Comparison of ENCODE assay signal across 39 cellular contexts in genomic region chr1:235610157-235610556, GRCh38. TPM values are rescaled to one million over a fixed set of nuclear protein-coding genes. Genes with fewer than 3 reads are reported as not detected.
"Had no signal": no experiment of that assay in that cellular context is flagged by ENCODE, and none has a peak within 500 bp of the region (broad histone marks: within the 10 kb centered on the region; RNA-seq: fewer than 3 reads in every experiment).

No MANE protein-coding gene starts in this region.

- H3K27ac ChIP-seq: adrenal gland, ascending aorta, body of pancreas, brain microvascular endothelial cell, breast epithelium, cardiac muscle cell had no signal

- ATAC-seq: activated naive CD4-positive, alpha-beta T cell treated with anti-CD3 and anti-CD28 coated beads, Interleukin-2, amount 50 U/mL, for 72 hours; activated naive CD8-positive, alpha-beta T cell treated with anti-CD3 and anti-CD28 coated beads, Interleukin-2, amount 50 U/mL, for 24 hours; activated T-cell treated with anti-CD3 and anti-CD28 coated beads, Interleukin-2, amount 50 U/mL, for 4 hours; activated T-cell treated with anti-CD3 and anti-CD28 coated beads, Interleukin-2, amount 50 U/mL, for 72 hours; activated T-helper 17 cell treated with anti-CD3 and anti-CD28 coated beads, Interleukin-2, amount 50 U/mL, for 72 hours; body of pancreas had no signal

- H3K4me3 Mint-ChIP-seq: activated naive CD4-positive, alpha-beta T cell treated with anti-CD3 and anti-CD28 coated beads for 36 hours; activated naive CD4-positive, alpha-beta T cell treated with anti-CD3 and anti-CD28 coated beads, Interleukin-2, amount 10 ng/mL, durations not matched to agents 7 days and 5 days; activated naive CD4-positive, alpha-beta T cell treated with anti-CD3 and anti-CD28 coated beads, Interleukin-2, amount 50 U/mL, for 24 hours; activated naive CD8-positive, alpha-beta T cell; activated naive CD8-positive, alpha-beta T cell treated with anti-CD3 and anti-CD28 coated beads for 36 hours; activated naive CD8-positive, alpha-beta T cell treated with anti-CD3 and anti-CD28 coated beads, Interleukin-2, amount 10 ng/mL, durations not matched to agents 7 days and 5 days; activated naive CD8-positive, alpha-beta T cell treated with anti-CD3 and anti-CD28 coated beads, Interleukin-2, amount 50 U/mL, for 24 hours; activated T-cell treated with anti-CD3 and anti-CD28 coated beads, Interleukin-2, amount 50 U/mL, for 24 hours; activated T-cell treated with anti-CD3 and anti-CD28 coated beads, Interleukin-2, amount 50 U/mL, for 4 hours; activated T-cell treated with anti-CD3 and anti-CD28 coated beads, Interleukin-2, amount 50 U/mL, for 72 hours; activated T-helper 1 cell treated with anti-CD3 and anti-CD28 coated beads, Interleukin-12 subunit alpha, Interleukin-12 subunit beta, Interleukin-2, Interleukin-4 antibody, amounts not matched to agents 30 ng/mL and 10 ng/mL and 1 ng/mL, durations not matched to agents 14 hours and 24 hours and 36 hours; activated T-helper 17 cell treated with anti-CD3 and anti-CD28 coated beads, Interleukin-2, amount 50 U/mL, for 72 hours; brain; central memory CD8-positive, alpha-beta T cell had no signal

- H3K4me3 ChIP-seq: adrenal gland, ascending aorta, body of pancreas, breast epithelium, cardiac muscle cell had no signal

- H3K36me3 ChIP-seq: adrenal gland, ascending aorta, brain microvascular endothelial cell, breast epithelium, cardiac muscle cell had no signal

- H3K9me3 ChIP-seq: adrenal gland, ascending aorta, body of pancreas, breast epithelium had no signal

- H3K4me1 Mint-ChIP-seq: activated naive CD4-positive, alpha-beta T cell treated with anti-CD3 and anti-CD28 coated beads, Interleukin-2, amount 10 ng/mL, durations not matched to agents 7 days and 5 days; activated naive CD4-positive, alpha-beta T cell treated with anti-CD3 and anti-CD28 coated beads, Interleukin-2, amount 50 U/mL, for 24 hours; activated naive CD8-positive, alpha-beta T cell treated with anti-CD3 and anti-CD28 coated beads for 36 hours; activated naive CD8-positive, alpha-beta T cell treated with anti-CD3 and anti-CD28 coated beads, Interleukin-2, amount 10 ng/mL, durations not matched to agents 7 days and 5 days; activated T-helper 17 cell treated with anti-CD3 and anti-CD28 coated beads, Interleukin-2, amount 50 U/mL, for 72 hours; brain; central memory CD8-positive, alpha-beta T cell had no signal

- FAIRE-seq: astrocyte, bronchial epithelial cell had no signal

- DNase-seq: activated effector memory CD4-positive, alpha-beta T cell treated with anti-CD3 and anti-CD28 coated beads, Interleukin-2, amount 50 U/mL, for 16 hours; activated effector memory CD4-positive, alpha-beta T cell treated with Interleukin-2 at 50 U/mL for 16 hours; activated gamma-delta T cell; activated gamma-delta T cell treated with Interleukin-2 at 50 U/mL for 16 hours; activated naive CD4-positive, alpha-beta T cell; activated naive CD4-positive, alpha-beta T cell treated with anti-CD3 and anti-CD28 coated beads for 36 hours; activated naive CD4-positive, alpha-beta T cell treated with anti-CD3 and anti-CD28 coated beads, Interleukin-2, amount 10 ng/mL, durations not matched to agents 7 days and 5 days; activated naive CD4-positive, alpha-beta T cell treated with anti-CD3 and anti-CD28 coated beads, Interleukin-2, amount 50 U/mL, for 16 hours; activated naive CD4-positive, alpha-beta T cell treated with Interleukin-2 at 50 U/mL for 16 hours; activated naive CD8-positive, alpha-beta T cell treated with anti-CD3 and anti-CD28 coated beads for 36 hours; activated naive CD8-positive, alpha-beta T cell treated with anti-CD3 and anti-CD28 coated beads, Interleukin-2, amount 10 ng/mL, durations not matched to agents 7 days and 5 days; activated naive CD8-positive, alpha-beta T cell treated with anti-CD3 and anti-CD28 coated beads, Interleukin-2, amount 50 U/mL, for 24 hours; activated T-cell treated with anti-CD3 and anti-CD28 coated beads, Interleukin-2, amount 50 U/mL, for 1 hour; activated T-cell treated with anti-CD3 and anti-CD28 coated beads, Interleukin-2, amount 50 U/mL, for 24 hours; activated T-cell treated with anti-CD3 and anti-CD28 coated beads, Interleukin-2, amount 50 U/mL, for 4 hours; activated T-cell treated with anti-CD3 and anti-CD28 coated beads, Interleukin-2, amount 50 U/mL, for 48 hours; activated T-cell treated with anti-CD3 and anti-CD28 coated beads, Interleukin-2, amount 50 U/mL, for 72 hours; adrenal gland; amniotic stem cell; amygdala; anterior cingulate cortex; body of pancreas; brain microvascular endothelial cell; caudate nucleus; central memory CD4-positive, alpha-beta T cell; cerebellar nuclear complex had no signal

- H3K9me3 Mint-ChIP-seq: activated naive CD4-positive, alpha-beta T cell treated with anti-CD3 and anti-CD28 coated beads for 36 hours; activated naive CD4-positive, alpha-beta T cell treated with anti-CD3 and anti-CD28 coated beads, Interleukin-2, amount 10 ng/mL, durations not matched to agents 7 days and 5 days; activated naive CD4-positive, alpha-beta T cell treated with anti-CD3 and anti-CD28 coated beads, Interleukin-2, amount 50 U/mL, for 24 hours; activated naive CD4-positive, alpha-beta T cell treated with anti-CD3 and anti-CD28 coated beads, Interleukin-2, amount 50 U/mL, for 72 hours; activated naive CD8-positive, alpha-beta T cell treated with anti-CD3 and anti-CD28 coated beads for 36 hours; activated naive CD8-positive, alpha-beta T cell treated with anti-CD3 and anti-CD28 coated beads, Interleukin-2, amount 10 ng/mL, durations not matched to agents 7 days and 5 days; activated naive CD8-positive, alpha-beta T cell treated with anti-CD3 and anti-CD28 coated beads, Interleukin-2, amount 50 U/mL, for 24 hours; activated T-cell treated with anti-CD3 and anti-CD28 coated beads, Interleukin-2, amount 50 U/mL, for 24 hours; activated T-cell treated with anti-CD3 and anti-CD28 coated beads, Interleukin-2, amount 50 U/mL, for 4 hours; activated T-cell treated with anti-CD3 and anti-CD28 coated beads, Interleukin-2, amount 50 U/mL, for 72 hours; activated T-helper 1 cell treated with anti-CD3 and anti-CD28 coated beads, Interleukin-12 subunit alpha, Interleukin-12 subunit beta, Interleukin-2, Interleukin-4 antibody, amounts not matched to agents 30 ng/mL and 10 ng/mL and 1 ng/mL, durations not matched to agents 14 hours and 24 hours and 36 hours; activated T-helper 17 cell treated with anti-CD3 and anti-CD28 coated beads, Interleukin-2, amount 50 U/mL, for 72 hours; activated T-helper 2 cell treated with anti-CD3 and anti-CD28 coated beads, Interferon-gamma antibody, Interleukin-2, Interleukin-4, amounts not matched to agents 10 μg/mL and 5 μg/mL and 100 μg/mL, durations not matched to agents 14 hours and 24 hours and 36 hours; central memory CD8-positive, alpha-beta T cell had no signal

- H3K4me1 ChIP-seq: adrenal gland, ascending aorta, body of pancreas, breast epithelium had no signal

- H3K27ac Mint-ChIP-seq: activated naive CD4-positive, alpha-beta T cell treated with anti-CD3 and anti-CD28 coated beads for 36 hours; activated naive CD4-positive, alpha-beta T cell treated with anti-CD3 and anti-CD28 coated beads, Interleukin-2, amount 10 ng/mL, durations not matched to agents 7 days and 5 days; activated naive CD4-positive, alpha-beta T cell treated with anti-CD3 and anti-CD28 coated beads, Interleukin-2, amount 50 U/mL, for 72 hours; activated naive CD8-positive, alpha-beta T cell; activated naive CD8-positive, alpha-beta T cell treated with anti-CD3 and anti-CD28 coated beads for 36 hours; activated naive CD8-positive, alpha-beta T cell treated with anti-CD3 and anti-CD28 coated beads, Interleukin-2, amount 10 ng/mL, durations not matched to agents 7 days and 5 days; activated naive CD8-positive, alpha-beta T cell treated with anti-CD3 and anti-CD28 coated beads, Interleukin-2, amount 50 U/mL, for 24 hours; activated T-cell treated with anti-CD3 and anti-CD28 coated beads, Interleukin-2, amount 50 U/mL, for 24 hours; activated T-cell treated with anti-CD3 and anti-CD28 coated beads, Interleukin-2, amount 50 U/mL, for 72 hours; activated T-helper 1 cell treated with anti-CD3 and anti-CD28 coated beads, Interleukin-12 subunit alpha, Interleukin-12 subunit beta, Interleukin-2, Interleukin-4 antibody, amounts not matched to agents 30 ng/mL and 10 ng/mL and 1 ng/mL, durations not matched to agents 14 hours and 24 hours and 36 hours; activated T-helper 17 cell treated with anti-CD3 and anti-CD28 coated beads, Interleukin-2, amount 50 U/mL, for 72 hours; activated T-helper 2 cell treated with anti-CD3 and anti-CD28 coated beads, Interferon-gamma antibody, Interleukin-2, Interleukin-4, amounts not matched to agents 10 μg/mL and 5 μg/mL and 100 μg/mL, durations not matched to agents 14 hours and 24 hours and 36 hours had no signal

- H3K27me3 Mint-ChIP-seq: activated naive CD4-positive, alpha-beta T cell treated with anti-CD3 and anti-CD28 coated beads, Interleukin-2, amount 50 U/mL, for 24 hours; activated naive CD8-positive, alpha-beta T cell; activated naive CD8-positive, alpha-beta T cell treated with anti-CD3 and anti-CD28 coated beads for 36 hours; activated naive CD8-positive, alpha-beta T cell treated with anti-CD3 and anti-CD28 coated beads, Interleukin-2, amount 50 U/mL, for 24 hours; activated T-cell treated with anti-CD3 and anti-CD28 coated beads, Interleukin-2, amount 50 U/mL, for 24 hours; activated T-helper 17 cell treated with anti-CD3 and anti-CD28 coated beads, Interleukin-2, amount 50 U/mL, for 72 hours; brain; central memory CD8-positive, alpha-beta T cell had no signal

- H3K27me3 ChIP-seq: adrenal gland, ascending aorta, body of pancreas, brain microvascular endothelial cell, breast epithelium, cardiac muscle cell had no signal

- H3K36me3 Mint-ChIP-seq: activated naive CD4-positive, alpha-beta T cell treated with anti-CD3 and anti-CD28 coated beads, Interleukin-2, amount 10 ng/mL, durations not matched to agents 7 days and 5 days; activated naive CD4-positive, alpha-beta T cell treated with anti-CD3 and anti-CD28 coated beads, Interleukin-2, amount 50 U/mL, for 24 hours; activated naive CD4-positive, alpha-beta T cell treated with anti-CD3 and anti-CD28 coated beads, Interleukin-2, amount 50 U/mL, for 72 hours; activated naive CD8-positive, alpha-beta T cell; activated naive CD8-positive, alpha-beta T cell treated with anti-CD3 and anti-CD28 coated beads for 36 hours; activated naive CD8-positive, alpha-beta T cell treated with anti-CD3 and anti-CD28 coated beads, Interleukin-2, amount 10 ng/mL, durations not matched to agents 7 days and 5 days had no signal

RNA-seq across cellular contexts. Expression of gene GNG4, which starts 39.4 kb away (rescaled TPM):
- total RNA-seq: activated naive CD8-positive, alpha-beta T cell treated with anti-CD3 and anti-CD28 coated beads, Interleukin-2, amount 10 ng/mL, durations not matched to agents 7 days and 5 days; ascending aorta; bronchial epithelial cell had no signal
- polyA plus RNA-seq: cardiac muscle cell had no signal
